ENCODE assay signal across 9 cellular contexts in genomic region chr16:11205754-11206459, GRCh38. TPM values are rescaled to one million over a fixed set of nuclear protein-coding genes. Genes with fewer than 3 reads are reported as not detected.
DNase-seq lines count a peak whose midpoint lies in the region; ATAC-seq, FAIRE-seq and TF ChIP-seq lines count a peak whose summit lies in the region.
"Had no signal": no experiment of that assay in that cellular context is flagged by ENCODE, and none has a peak within 500 bp of the region (broad histone marks: within the 10 kb centered on the region; RNA-seq: fewer than 3 reads in every experiment).

No MANE protein-coding gene starts in this region.

- WGBS in aorta, 2 donors, result 78 to 79% methylated on average over 11 of the region's 11 CpGs
- WGBS in trophoblast cell (ENCODE audit: extremely low coverage, insufficient coverage, insufficient read length), result no CpG with 5 or more reads among the region's 11 CpGs

- FAIRE-seq in urothelium cell line (lab: Jason Lieb, UNC), result no peak

- H2AFZ ChIP-seq in trophoblast cell (ENCODE audit: insufficient read depth, low read length, poor library complexity), result no peak overlapping the region

- intact Hi-C loops in Calu3 (cut with micrococcal nuclease; ENCODE audit: unreplicated experiment), result loop anchor here (5.0 kb wide), 1 partner anchor 51 kb away; the partner anchor contains the start of gene SOCS1
- intact Hi-C loops in aorta (cut with DNase I), result no loop called here

- no peaks in the 10 kb centered on the region for H3K79me2 ChIP-seq in trophoblast cell (ENCODE audit: control insufficient read depth, insufficient read depth, low read length, poor library complexity)

- H3K36me3 ChIP-seq in aorta (ENCODE audit: control insufficient read depth in 1 of 2, insufficient read depth in 2 of 2, low read length in 1 of 2) (no peaks in the 10 kb centered on the region), trophoblast cell (ENCODE audit: control insufficient read depth in 1 of 2, insufficient read depth in 2 of 2, low read length in 2 of 2) (no peaks in the 10 kb centered on the region)

- no peak overlapping the region for H2BK120ac ChIP-seq in trophoblast cell (ENCODE audit: insufficient read depth, low read length, poor library complexity)

- peaks cover 5% of the 10 kb centered on the region for H3K27me3 Mint-ChIP-seq in Calu3 (ENCODE audit: unreplicated experiment)
- no peaks in the 10 kb centered on the region; the same call in 1 of the 2 replicates for H3K27me3 Mint-ChIP-seq in WTC11 (ENCODE audit: low read depth)

- H3K4me3 Mint-ChIP-seq in Calu3 (ENCODE audit: low read depth, unreplicated experiment) (no peak overlapping the region), WTC11 (no peak overlapping the region)

- H3K9me3 Mint-ChIP-seq in Calu3 (ENCODE audit: low read depth, unreplicated experiment), result no peaks in the 10 kb centered on the region
- H3K9me3 Mint-ChIP-seq in WTC11, result peaks cover 12% of the 10 kb centered on the region

- H3K4me3 ChIP-seq in aorta (ENCODE audit: low read length in 2 of 2) (no peak overlapping the region), trophoblast cell (ENCODE audit: low read depth, low read length) (no peak overlapping the region)

- H3K4ac ChIP-seq in trophoblast cell (ENCODE audit: low read depth, low read length), result no peak overlapping the region

- BruUV-seq in Calu3 (replicated peaks; lab: Mats Ljungman, UMichigan), result no TSS peak

- H3K4me1 ChIP-seq in aorta (ENCODE audit: control insufficient read depth in 1 of 2, insufficient read depth in 2 of 2, low read length in 2 of 2) (no peaks in the 10 kb centered on the region), trophoblast cell (ENCODE audit: control insufficient read depth in 1 of 2, insufficient read depth in 2 of 2, low read length in 2 of 2) (peaks cover 8 to 9% of the 10 kb centered on the region in 2 experiments)

- peaks cover 5% of the 10 kb centered on the region for H3K9me3 ChIP-seq in aorta (ENCODE audit: control insufficient read depth, low read length)
- H3K9me3 ChIP-seq in trophoblast cell (ENCODE audit: insufficient read depth, low read depth, low read length), result peaks cover 11% of the 10 kb centered on the region

- ATAC-seq in GM21786 (IDR thresholded peaks at IDR 0.05; ENCODE audit: unreplicated experiment) (peak; percentile 31), WTC11 (peak; percentile 54), aorta (ENCODE audit: low FRiP score) (no peak)

- H4K12ac ChIP-seq in trophoblast cell (ENCODE audit: low read depth, low read length), result no peak overlapping the region

- CTCF ChIA-PET in Calu3 (lab: Charles Lee) (interaction anchor here (0.8 to 1.7 kb wide), 4 partner anchors 10 to 73 kb away, joined by 3 to 7 read pairs (median 4); partner anchors contain the start of gene SOCS1), WTC11 (lab: Charles Lee) (interaction anchor here (0.6 to 2.5 kb wide), 8 partner anchors 12 to 336 kb away, joined by 3 to 10 read pairs (median 5); no protein-coding TSS in a partner anchor)

- H3K36me3 Mint-ChIP-seq in Calu3 (ENCODE audit: insufficient read depth, unreplicated experiment), result peaks cover 26% of the 10 kb centered on the region
- peaks cover 2% of the 10 kb centered on the region; the same call in 1 of the 2 replicates for H3K36me3 Mint-ChIP-seq in WTC11

- peaks cover 38% of the 10 kb centered on the region for H3K4me1 Mint-ChIP-seq in Calu3 (ENCODE audit: low read depth, unreplicated experiment)
- H3K4me1 Mint-ChIP-seq in WTC11, result peaks cover 34% of the 10 kb centered on the region

- H3K27me3 ChIP-seq in aorta (ENCODE audit: control insufficient read depth in 1 of 2, insufficient read depth in 2 of 2, low read length in 1 of 2) (no peaks in the 10 kb centered on the region), trophoblast cell (ENCODE audit: insufficient read depth, low read length) (no peaks in the 10 kb centered on the region)

- H3K27ac ChIP-seq in aorta (ENCODE audit: low read depth in 1 of 2, low read length in 2 of 2), result no peak overlapping the region
- H3K27ac ChIP-seq in trophoblast cell (ENCODE audit: low read depth, low read length), result no peak overlapping the region

- no peak overlapping the region for H3K4me2 ChIP-seq in trophoblast cell (ENCODE audit: low read length)

- H2BK5ac ChIP-seq in trophoblast cell (ENCODE audit: low read depth, low read length, poor library complexity), result no peak overlapping the region

- H3K9ac ChIP-seq in trophoblast cell (ENCODE audit: low read length), result no peak overlapping the region

- H2AK5ac ChIP-seq in trophoblast cell (ENCODE audit: low read length), result no peak overlapping the region

- no peak overlapping the region for H4K91ac ChIP-seq in trophoblast cell (ENCODE audit: low read depth, low read length)

- peak; percentile 77 for DNase-seq in Calu3
- DNase-seq in WTC11 (ENCODE audit: low spot score), result no peak
- DNase-seq in left kidney (ENCODE audit: low read depth, low spot score), result peak; percentile 31
- DNase-seq in aorta, result no peak
- no peak for DNase-seq in urothelium cell line (ENCODE audit: low spot score)
- DNase-seq in trophoblast cell, result no peak
- no peak for DNase-seq in amygdala (lab: John Stamatoyannopoulos, UW)
- DNase-seq: OCI-M1 had no signal

- H4K8ac ChIP-seq in trophoblast cell (ENCODE audit: low read depth, low read length), result no peak overlapping the region

- TF ChIP-seq CTCF in Calu3 (IDR thresholded peaks at IDR 0.05; ENCODE audit: unreplicated experiment) (no peak), WTC11 (IDR thresholded peaks at IDR 0.05) (no peak)

- no peak overlapping the region for H2BK12ac ChIP-seq in trophoblast cell (ENCODE audit: low read length)

- no peaks in the 10 kb centered on the region for H3K79me1 ChIP-seq in trophoblast cell (ENCODE audit: low read length)

- peak overlapping the region; percentile 15 for H3K27ac Mint-ChIP-seq in Calu3 (ENCODE audit: unreplicated experiment)
- H3K27ac Mint-ChIP-seq in WTC11, result no peak overlapping the region

- POLR2A ChIA-PET in WTC11 (lab: Charles Lee), result interaction anchor here (0.5 to 2.3 kb wide), 2 partner anchors 50 to 110 kb away, joined by 4 to 9 read pairs; partner anchors contain the start of gene SOCS1

- H3K14ac ChIP-seq in trophoblast cell (ENCODE audit: low read length), result no peak overlapping the region

- H3K23ac ChIP-seq in trophoblast cell (ENCODE audit: low read length), result no peak overlapping the region

- H3K18ac ChIP-seq in trophoblast cell (ENCODE audit: low read length), result no peak overlapping the region

TF ChIP-seq in WTC11, 78 proteins besides CTCF, POLR2A, EP300 and RAD21:
- TF ChIP-seq E2F5 (CRISPR knock-in tag; IDR thresholded peaks at IDR 0.05), result no peak
- peak; percentile 39 for TF ChIP-seq ZNF121 (CRISPR knock-in tag; IDR thresholded peaks at IDR 0.05)
- peak; percentile 74 for TF ChIP-seq GABPB1 (CRISPR knock-in tag; IDR thresholded peaks at IDR 0.05)
- no peak for TF ChIP-seq NR1H2 (CRISPR knock-in tag; IDR thresholded peaks at IDR 0.05)
- TF ChIP-seq NR2C2 (CRISPR knock-in tag; IDR thresholded peaks at IDR 0.05), result no peak

RNA-seq across cellular contexts. Expression of gene SOCS1, which starts 50.1 kb away (rescaled TPM):
- total RNA-seq in Calu3 (2022) (4.8 and 5.8 TPM in 2 replicates), WTC11 (2021) (62.3 to 67.1 TPM (median 62.5 TPM) in 3 replicates), aorta (1 to 10 TPM; 4.3 to 6.4 TPM)
- 1 to 10 TPM; 1.5 to 2.6 TPM for polyA plus RNA-seq in aorta
- polyA plus RNA-seq in trophoblast cell (2013), result 52.7 and 59.0 TPM in 2 replicates

Comparison
In these comparisons a context has a peak if more than half of its experiments do, and no peak if none do; other contexts are left out.
1. DNase-seq: peak in Calu3 (single experiment) and left kidney (single experiment); none in WTC11 (single experiment), aorta (0 of 2), urothelium cell line (single experiment), trophoblast cell (0 of 2) and amygdala (0 of 56).